ENCODE assay signal across 30 cellular contexts in genomic region chr13:62544928-62545327, GRCh38.
DNase-seq lines count a peak whose midpoint lies in the region; ATAC-seq and TF ChIP-seq lines count a peak whose summit lies in the region.
"Had no signal": no experiment of that assay in that cellular context is flagged by ENCODE, and none has a peak within 500 bp of the region (broad histone marks: within the 10 kb centered on the region; RNA-seq: fewer than 3 reads in every experiment).

No MANE protein-coding gene starts in this region.

- no peaks in the 10 kb centered on the region for H3K27me3 Mint-ChIP-seq in endodermal cell (ENCODE audit: insufficient read depth)
- H3K27me3 Mint-ChIP-seq: activated CD4-positive, alpha-beta T cell treated with anti-CD3 and anti-CD28 coated beads, Interleukin-2, amount 10 ng/mL, durations not matched to agents 7 days and 5 days; CD4-positive, CD25-positive, alpha-beta regulatory T cell had no signal

- no peak overlapping the region for H3K4me3 ChIP-seq in endodermal cell (ENCODE audit: low read length)
- H3K4me3 ChIP-seq: heart left ventricle, lower lobe of right lung, pancreas, transverse colon had no signal

- no peak overlapping the region for H3K4me3 Mint-ChIP-seq in endodermal cell
- H3K4me3 Mint-ChIP-seq: activated CD4-positive, alpha-beta T cell treated with anti-CD3 and anti-CD28 coated beads, Interleukin-2, amount 10 ng/mL, durations not matched to agents 7 days and 5 days; activated T-cell treated with anti-CD3 and anti-CD28 coated beads, Interleukin-2, amount 50 U/mL, for 72 hours; CD4-positive, CD25-positive, alpha-beta regulatory T cell; HFFc6; WTC11 had no signal

- no peak overlapping the region for H3K27ac Mint-ChIP-seq in endodermal cell
- H3K27ac Mint-ChIP-seq: activated CD4-positive, alpha-beta T cell treated with anti-CD3 and anti-CD28 coated beads, Interleukin-2, amount 10 ng/mL, durations not matched to agents 7 days and 5 days; activated T-cell treated with anti-CD3 and anti-CD28 coated beads, Interleukin-2, amount 50 U/mL, for 72 hours; CD4-positive, CD25-positive, alpha-beta regulatory T cell; HFFc6; WTC11 had no signal

- no peak overlapping the region for H3K9ac ChIP-seq in endodermal cell (ENCODE audit: extremely low read depth, low read length, poor library complexity, severe bottlenecking)

- no peaks in the 10 kb centered on the region for H3K9me3 Mint-ChIP-seq in endodermal cell
- H3K9me3 Mint-ChIP-seq: activated CD4-positive, alpha-beta T cell treated with anti-CD3 and anti-CD28 coated beads, Interleukin-2, amount 10 ng/mL, durations not matched to agents 7 days and 5 days; WTC11 had no signal

- DNase-seq in GM13977 (ENCODE audit: low spot score) (no peak), NCI-H69 (lab: John Stamatoyannopoulos, UW) (peak; percentile 6), endodermal cell (no peak), NCI-H526 (lab: John Stamatoyannopoulos, UW) (no peak), DMS153 treated with DMSO at 0.1 percent for 48 hours (lab: John Stamatoyannopoulos, UW; ENCODE audit: unreplicated experiment) (no peak)
- DNase-seq: activated CD4-positive, alpha-beta T cell treated with anti-CD3 and anti-CD28 coated beads, Interleukin-2, amount 10 ng/mL, durations not matched to agents 7 days and 5 days; activated naive CD4-positive, alpha-beta T cell; activated T-cell treated with anti-CD3 and anti-CD28 coated beads, Interleukin-2, amount 50 U/mL, for 72 hours; amniotic stem cell; CD4-positive, CD25-positive, alpha-beta regulatory T cell; effector CD8-positive, alpha-beta T cell; foreskin fibroblast; heart left ventricle; HFFc6; lower lobe of right lung; NCI-H1092; NCI-H187; NCI-H2171; NCI-H510A; pancreas; retina; SHP77 treated with DMSO at 0.1 percent for 48 hours; small intestine; transverse colon had no signal

- H3K36me3 Mint-ChIP-seq in endodermal cell (ENCODE audit: low read depth): no peaks in the 10 kb centered on the region
- H3K36me3 Mint-ChIP-seq: CD4-positive, CD25-positive, alpha-beta regulatory T cell; WTC11 had no signal

- peak; percentile 38 for TF ChIP-seq CTCF in GM13977 (IDR thresholded peaks at IDR 0.05; ENCODE audit: extremely low read depth, insufficient read depth, missing control alignments)
- TF ChIP-seq CTCF in endodermal cell (conservative IDR thresholded peaks at IDR 0.05): peak; percentile 67

- no peaks in the 10 kb centered on the region for H3K4me1 Mint-ChIP-seq in endodermal cell
- H3K4me1 Mint-ChIP-seq: activated CD4-positive, alpha-beta T cell treated with anti-CD3 and anti-CD28 coated beads, Interleukin-2, amount 10 ng/mL, durations not matched to agents 7 days and 5 days; WTC11 had no signal

- no peak overlapping the region for H3K27ac ChIP-seq in endodermal cell (ENCODE audit: low read depth, low read length)
- H3K27ac ChIP-seq: heart left ventricle, HL-60, lower lobe of right lung, pancreas, transverse colon had no signal

- no peaks in the 10 kb centered on the region for H3K36me3 ChIP-seq in endodermal cell (ENCODE audit: control insufficient read depth, insufficient read depth, low read length)
- H3K36me3 ChIP-seq: heart left ventricle, lower lobe of right lung, pancreas, transverse colon had no signal

- no peaks in the 10 kb centered on the region for H3K27me3 ChIP-seq in endodermal cell (ENCODE audit: control insufficient read depth, insufficient read depth, low read length, poor library complexity, severe bottlenecking)
- H3K27me3 ChIP-seq: heart left ventricle, pancreas, transverse colon had no signal

- WGBS in endodermal cell (ENCODE audit: insufficient coverage in 1 of 2, insufficient read length in 1 of 2), 2 experiments: 92 to 100% methylated on average over 1 to 3 of the region's 4 CpGs

- H3K4me1 ChIP-seq in endodermal cell (ENCODE audit: control insufficient read depth, insufficient read depth, low read length): no peaks in the 10 kb centered on the region
- H3K4me1 ChIP-seq: heart left ventricle, lower lobe of right lung, pancreas, transverse colon had no signal

- no peak for ATAC-seq in HG03196 (IDR thresholded peaks at IDR 0.05; ENCODE audit: unreplicated experiment)
- ATAC-seq in GM21390 (IDR thresholded peaks at IDR 0.05; ENCODE audit: unreplicated experiment): no peak
- ATAC-seq: activated T-cell treated with anti-CD3 and anti-CD28 coated beads, Interleukin-2, amount 50 U/mL, for 72 hours; esophagus mucosa; heart left ventricle; lower lobe of right lung; Panc1; pancreas; WTC11 had no signal

- no peaks in the 10 kb centered on the region for H3K9me3 ChIP-seq in endodermal cell (ENCODE audit: control insufficient read depth, low read length)
- H3K9me3 ChIP-seq: heart left ventricle, lower lobe of right lung, pancreas, transverse colon had no signal

- in situ Hi-C loops in GM13977 (cut with MboI; ENCODE audit: low pct_unique_long_range_greater_than_20kb, low sequenced_read_pairs, unreplicated experiment): no loop called here
